In the genomic region with DNA sequence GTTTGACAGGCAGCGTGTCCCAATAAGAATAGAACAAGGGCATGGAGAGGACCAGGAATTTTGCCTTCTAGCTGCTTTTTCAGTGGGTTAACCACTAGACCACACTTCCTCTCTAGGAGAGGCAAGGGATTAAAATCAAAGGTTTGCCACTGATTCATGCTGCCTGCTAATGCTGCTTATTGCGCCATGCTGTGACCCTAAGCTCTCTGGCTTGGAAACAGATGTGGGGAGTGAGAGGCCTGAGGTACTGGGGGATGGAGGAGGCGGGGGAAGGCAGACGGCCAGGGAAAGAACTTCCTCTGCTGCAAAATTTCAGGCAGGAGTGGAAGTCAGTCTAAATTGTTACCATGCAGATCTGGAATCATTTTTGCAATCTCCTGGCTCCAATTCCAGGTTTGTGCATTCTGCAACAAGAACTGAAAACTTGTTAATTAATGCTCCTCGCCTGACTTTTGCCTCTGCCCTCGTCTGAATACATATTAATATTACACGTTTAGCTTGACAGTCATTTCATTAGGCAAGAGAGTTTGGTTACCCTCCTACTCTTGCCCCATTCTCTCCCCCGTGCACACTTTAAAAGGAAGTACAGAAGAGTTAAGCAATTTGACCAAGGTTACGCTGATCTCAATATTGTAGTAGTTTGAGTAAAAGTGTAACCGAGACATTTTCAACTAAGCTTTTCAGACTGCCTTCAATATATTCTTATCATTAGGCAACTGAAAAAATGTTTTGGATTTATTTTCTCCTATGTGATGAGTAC, we compare ENCODE assay signal across 9 cellular contexts.
DNase-seq lines count a peak whose midpoint lies in the region; ATAC-seq and TF ChIP-seq lines count a peak whose summit lies in the region.
"Had no signal": no experiment of that assay in that cellular context is flagged by ENCODE, and none has a peak within 500 bp of the region (broad histone marks: within the 10 kb centered on the region; RNA-seq: fewer than 3 reads in every experiment).

No MANE protein-coding gene starts in this region.

- no peak for TF ChIP-seq EP300 in sigmoid colon (IDR thresholded peaks at IDR 0.05)

- no peaks in the 10 kb centered on the region for H3K9me3 Mint-ChIP-seq in Caco-2 (ENCODE audit: unreplicated experiment)

- no peak overlapping the region for H3K27ac Mint-ChIP-seq in Caco-2 (ENCODE audit: unreplicated experiment)

- CTCF ChIA-PET in Caco-2 (lab: Charles Lee): no interaction called here

- H3K27me3 Mint-ChIP-seq in Caco-2 (ENCODE audit: insufficient read depth, unreplicated experiment): peaks cover 7% of the 10 kb centered on the region

- WGBS in sigmoid colon, 2 donors: 56 to 71% methylated on average over 10 of the region's 10 CpGs

- POLR2A ChIA-PET in Caco-2 (lab: Charles Lee): no interaction called here

- no peak for TF ChIP-seq POLR2A in sigmoid colon (IDR thresholded peaks at IDR 0.05)

- intact Hi-C loops in left ventricle myocardium superior (cut with micrococcal nuclease) (no loop called here), sigmoid colon (cut with DNase I) (loop anchor here (2.0 kb wide), 1 partner anchor 120 kb away; no protein-coding TSS in a partner anchor), Caco-2 (cut with micrococcal nuclease; ENCODE audit: unreplicated experiment) (no loop called here)

- H3K4me3 ChIP-seq in WI38 (ENCODE audit: low read depth, low read length): peak overlapping the region; percentile 44
- H3K4me3 ChIP-seq in sigmoid colon: peak overlapping the region in 1 of 4 donors; percentile 18
- H3K4me3 ChIP-seq in Caco-2 (ENCODE audit: low read depth, low read length): no peak overlapping the region
- H3K4me3 ChIP-seq: PC-9 had no signal

- H3K36me3 Mint-ChIP-seq in Caco-2 (ENCODE audit: insufficient read depth, unreplicated experiment): no peaks in the 10 kb centered on the region

- peak overlapping the region; percentile 72 to 85 (median 80) for H3K27ac ChIP-seq in sigmoid colon
- H3K27ac ChIP-seq: PC-9 had no signal

- H3K27me3 ChIP-seq in sigmoid colon (no peaks in the 10 kb centered on the region), Caco-2 (replicated peaks; ENCODE audit: control insufficient read depth, insufficient read depth, low read length) (no peaks in the 10 kb centered on the region)

- H3K4me1 ChIP-seq in sigmoid colon: peaks cover 0 to 29% (median 17%) of the 10 kb centered on the region in 4 donors
- peaks cover 13% of the 10 kb centered on the region for H3K4me1 ChIP-seq in Caco-2

- DNase-seq in left ventricle myocardium superior (peak; percentile 84), sigmoid colon (peak; percentile 95), NCI-H345 (lab: John Stamatoyannopoulos, UW) (no peak), NCI-H1105 treated with DMSO at 0.1 percent for 48 hours (lab: John Stamatoyannopoulos, UW) (no peak), Caco-2 (no peak)

- H3K36me3 ChIP-seq in sigmoid colon (no peaks in the 10 kb centered on the region), Caco-2 (ENCODE audit: control insufficient read depth, insufficient read depth, low read length) (no peaks in the 10 kb centered on the region)

- TF ChIP-seq CTCF in WI38 (IDR thresholded peaks at IDR 0.05; ENCODE audit: low read depth, low read length) (no peak), sigmoid colon (IDR thresholded peaks at IDR 0.05) (no peak), Caco-2 (IDR thresholded peaks at IDR 0.05; ENCODE audit: insufficient read depth in 1 of 2, low read depth in 1 of 2, low read length in 1 of 2, severe bottlenecking in 1 of 2, unreplicated experiment in 1 of 2) (no peak)

- ATAC-seq in GM18858 (IDR thresholded peaks at IDR 0.05; ENCODE audit: unreplicated experiment): peak; percentile 59
- peak; percentile 47 for ATAC-seq in HG03469 (IDR thresholded peaks at IDR 0.05; ENCODE audit: unreplicated experiment)
- peak; percentile 89 for ATAC-seq in left ventricle myocardium superior

- H3K4me1 Mint-ChIP-seq in Caco-2 (ENCODE audit: low read depth, unreplicated experiment): peaks cover 14% of the 10 kb centered on the region

- BruUV-seq in Caco-2 (replicated peaks; lab: Mats Ljungman, UMichigan): no TSS peak

- H3K4me3 Mint-ChIP-seq in Caco-2 (ENCODE audit: unreplicated experiment): no peak overlapping the region

- H3K9me3 ChIP-seq in sigmoid colon (no peaks in the 10 kb centered on the region), Caco-2 (no peaks in the 10 kb centered on the region; the same call in 1 of the 2 replicates)

Comparison
In these comparisons a context has a peak if more than half of its experiments do, and no peak if none do; other contexts are left out.
1. DNase-seq: peak in left ventricle myocardium superior (single experiment) and sigmoid colon (single experiment); none in NCI-H345 (single experiment), NCI-H1105 treated with DMSO at 0.1 percent for 48 hours (single experiment) and Caco-2 (0 of 2).
2. Peak in every context shown above with its lines, with median percentiles within 50 percentile points of each other: ATAC-seq.